In genomic region chr3:160200328-160200727, GRCh38 we compare ENCODE assay signal across 18 cellular contexts.
DNase-seq lines count a peak whose midpoint lies in the region; ATAC-seq lines count a peak whose summit lies in the region.
"Had no signal": no experiment of that assay in that cellular context is flagged by ENCODE, and none has a peak within 500 bp of the region (broad histone marks: within the 10 kb centered on the region; RNA-seq: fewer than 3 reads in every experiment).

No MANE protein-coding gene starts in this region.

- no peaks in the 10 kb centered on the region for H3K27me3 ChIP-seq in effector memory CD4-positive, alpha-beta T cell (replicated peaks; ENCODE audit: control insufficient read depth, insufficient read depth, low read length, poor library complexity, severe bottlenecking)

- ATAC-seq in GM18502 (IDR thresholded peaks at IDR 0.05; ENCODE audit: poor library complexity, unreplicated experiment) = peak; percentile 53
- ATAC-seq in HG02798 (IDR thresholded peaks at IDR 0.05; ENCODE audit: poor library complexity, unreplicated experiment) = peak; percentile 84
- ATAC-seq: HepG2, natural killer cell had no signal

- H3K4me3 ChIP-seq in effector memory CD4-positive, alpha-beta T cell (ENCODE audit: insufficient read depth, low read depth, low read length, poor library complexity, severe bottlenecking) = no peak overlapping the region
- H3K4me3 ChIP-seq: HAP-1, left ventricle myocardium inferior had no signal

- no peaks in the 10 kb centered on the region for H3K4me1 ChIP-seq in effector memory CD4-positive, alpha-beta T cell (ENCODE audit: control insufficient read depth, insufficient read depth, low read length, poor library complexity, severe bottlenecking)
- H3K4me1 ChIP-seq: HAP-1, left ventricle myocardium inferior had no signal

- DNase-seq in NCI-H146 treated with DMSO at 0.1 percent for 48 hours (lab: John Stamatoyannopoulos, UW; ENCODE audit: unreplicated experiment) = peak; percentile 97
- DNase-seq in SHP77 (lab: John Stamatoyannopoulos, UW) = peak; percentile 70 to 81
- no peak for DNase-seq in NCI-H187 treated with DMSO at 0.1 percent for 48 hours (lab: John Stamatoyannopoulos, UW)
- no peak for DNase-seq in ecto neural progenitor cell (ENCODE audit: low spot score)
- no peak for DNase-seq in effector memory CD4-positive, alpha-beta T cell
- no peak for DNase-seq in activated effector memory CD4-positive, alpha-beta T cell treated with Interleukin-2 at 50 U/mL for 16 hours
- DNase-seq: activated CD4-positive, alpha-beta T cell treated with anti-CD3 and anti-CD28 coated beads, Interleukin-2, amount 50 U/mL, for 48 hours; activated effector memory CD4-positive, alpha-beta T cell treated with anti-CD3 and anti-CD28 coated beads, Interleukin-2, amount 50 U/mL, for 16 hours; Calu3; left ventricle myocardium inferior; natural killer cell; NCI-H1694; stimulated activated naive CD4-positive, alpha-beta T cell treated with Interleukin-2 at 50 U/mL for 16 hours; T1000 had no signal

- no peak overlapping the region for H3K27ac ChIP-seq in effector memory CD4-positive, alpha-beta T cell (ENCODE audit: insufficient read depth, low read length, poor library complexity, severe bottlenecking)
- H3K27ac ChIP-seq: left ventricle myocardium inferior had no signal

- H3K36me3 ChIP-seq in effector memory CD4-positive, alpha-beta T cell (ENCODE audit: control insufficient read depth, insufficient read depth, low read length) = no peaks in the 10 kb centered on the region
- H3K36me3 ChIP-seq: HAP-1, left ventricle myocardium inferior had no signal

- no peaks in the 10 kb centered on the region for H3K9me3 ChIP-seq in effector memory CD4-positive, alpha-beta T cell (ENCODE audit: control insufficient read depth, low read length)
- H3K9me3 ChIP-seq: HAP-1 had no signal

Comparison
In these comparisons a context has a peak if more than half of its experiments do, and no peak if none do; other contexts are left out.
1. DNase-seq: peak in NCI-H146 treated with DMSO at 0.1 percent for 48 hours (single experiment) and SHP77 (2 of 2); none in NCI-H187 treated with DMSO at 0.1 percent for 48 hours (single experiment), ecto neural progenitor cell (single experiment), effector memory CD4-positive, alpha-beta T cell (0 of 3) and activated effector memory CD4-positive, alpha-beta T cell treated with Interleukin-2 at 50 U/mL for 16 hours (single experiment).